20 cellular contexts compared by ENCODE assay signal in the genomic region with DNA sequence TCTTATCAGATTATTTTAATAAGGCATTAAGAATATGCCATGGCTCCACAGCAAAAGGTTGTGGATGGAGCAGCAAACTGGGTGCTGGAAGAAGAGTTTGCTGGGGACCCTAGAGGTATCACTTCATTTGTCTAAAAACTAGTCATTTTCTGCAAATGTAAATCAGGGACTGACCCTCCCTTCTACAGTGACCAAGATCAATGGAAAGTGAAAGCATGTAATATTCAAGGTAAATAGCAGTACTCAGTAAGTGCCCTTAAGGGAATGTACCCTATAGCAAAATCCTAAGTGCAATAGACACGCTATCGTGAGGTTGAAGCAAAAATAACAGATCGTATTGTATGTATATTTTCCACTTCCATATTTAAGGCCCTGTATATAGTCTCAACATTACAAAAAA. TPM values are rescaled to one million over a fixed set of nuclear protein-coding genes. Genes with fewer than 3 reads are reported as not detected.
DNase-seq lines count a peak whose midpoint lies in the region; ATAC-seq and TF ChIP-seq lines count a peak whose summit lies in the region.
"Had no signal": no experiment of that assay in that cellular context is flagged by ENCODE, and none has a peak within 500 bp of the region (broad histone marks: within the 10 kb centered on the region; RNA-seq: fewer than 3 reads in every experiment).

No MANE protein-coding gene starts in this region.

- ATAC-seq in GM18909 (IDR thresholded peaks at IDR 0.05; ENCODE audit: poor library complexity, unreplicated experiment) (peak; percentile 68), GM21717 (IDR thresholded peaks at IDR 0.05; ENCODE audit: unreplicated experiment) (peak; percentile 74), HG03045 (IDR thresholded peaks at IDR 0.05; ENCODE audit: unreplicated experiment) (peak; percentile 65), psoas muscle (peak in 1 of 4 donors; percentile 2)
- ATAC-seq: gastroesophageal sphincter, K562, sciatic nerve had no signal

- H3K9me3 ChIP-seq in psoas muscle = no peaks in the 10 kb centered on the region
- no peaks in the 10 kb centered on the region; the same call in 1 of the 2 replicates for H3K9me3 ChIP-seq in BE2C
- no peaks in the 10 kb centered on the region for H3K9me3 ChIP-seq in CD8-positive, alpha-beta memory T cell (ENCODE audit: low read length)
- H3K9me3 ChIP-seq: gastroesophageal sphincter had no signal

- CTCF ChIA-PET in CD8-positive, alpha-beta memory T cell (lab: Charles Lee) = no interaction called here

- no peaks in the 10 kb centered on the region for H3K36me3 Mint-ChIP-seq in CD8-positive, alpha-beta memory T cell
- H3K36me3 Mint-ChIP-seq: neural progenitor cell had no signal

- no peak overlapping the region for H3K4me3 ChIP-seq in psoas muscle
- no peak overlapping the region for H3K4me3 ChIP-seq in BE2C (ENCODE audit: low read depth, low read length)
- no peak overlapping the region for H3K4me3 ChIP-seq in CD8-positive, alpha-beta memory T cell (ENCODE audit: low read length)
- H3K4me3 ChIP-seq: gastroesophageal sphincter, K562, neural progenitor cell had no signal

- no peaks in the 10 kb centered on the region for H3K36me3 ChIP-seq in psoas muscle (ENCODE audit: insufficient read depth in 1 of 2, low read depth in 1 of 2)
- H3K36me3 ChIP-seq in BE2C = no peaks in the 10 kb centered on the region
- H3K36me3 ChIP-seq in CD8-positive, alpha-beta memory T cell (ENCODE audit: insufficient read depth, low read length) = no peaks in the 10 kb centered on the region
- H3K36me3 ChIP-seq: gastroesophageal sphincter, neural progenitor cell had no signal

- POLR2A ChIA-PET in CD8-positive, alpha-beta memory T cell (lab: Charles Lee) = no interaction called here

- WGBS in psoas muscle, 3 donors = 63 to 83% (median 67%) methylated on average over 3 of the region's 3 CpGs

- no peaks in the 10 kb centered on the region for H3K4me1 Mint-ChIP-seq in CD8-positive, alpha-beta memory T cell
- H3K4me1 Mint-ChIP-seq: neural progenitor cell had no signal

- no peak overlapping the region for H3K27ac Mint-ChIP-seq in CD8-positive, alpha-beta memory T cell
- H3K27ac Mint-ChIP-seq: neural progenitor cell had no signal

- H3K4me1 ChIP-seq in psoas muscle (peaks cover 70% of the 10 kb centered on the region), BE2C (no peaks in the 10 kb centered on the region)
- no peaks in the 10 kb centered on the region for H3K4me1 ChIP-seq in CD8-positive, alpha-beta memory T cell (ENCODE audit: insufficient read depth, low read length)
- H3K4me1 ChIP-seq: gastroesophageal sphincter, neural progenitor cell had no signal

- DNase-seq in psoas muscle = no peak
- no peak for DNase-seq in BE2C
- DNase-seq in COLO668 (lab: John Stamatoyannopoulos, UW; ENCODE audit: unreplicated experiment) = no peak
- DNase-seq in DMS153 treated with DMSO at 0.1 percent for 48 hours (lab: John Stamatoyannopoulos, UW; ENCODE audit: unreplicated experiment) = no peak
- no peak for DNase-seq in CD8-positive, alpha-beta memory T cell
- DNase-seq: activated CD4-positive, alpha-beta T cell treated with anti-CD3 and anti-CD28 coated beads, Interleukin-2, amount 50 U/mL, for 4 hours; DMS79 treated with DMSO at 0.1 percent for 48 hours; mesendoderm; NCI-H1092 treated with DMSO at 0.1 percent for 48 hours; NCI-H345; stimulated activated CD4-positive, alpha-beta T cell treated with anti-CD3 and anti-CD28 coated beads, Interleukin-4, amount 100 ng/mL, for 1 hour had no signal

- H3K4me3 Mint-ChIP-seq in CD8-positive, alpha-beta memory T cell = no peak overlapping the region
- H3K4me3 Mint-ChIP-seq: neural progenitor cell had no signal

- intact Hi-C loops in psoas muscle (cut with DNase I) = no loop called here

- H3K9me3 Mint-ChIP-seq in CD8-positive, alpha-beta memory T cell = peaks cover 0 to 7% (median 3%) of the 10 kb centered on the region in 5 donors
- H3K9me3 Mint-ChIP-seq: neural progenitor cell had no signal

- TF ChIP-seq CTCF in psoas muscle (IDR thresholded peaks at IDR 0.05) = no peak
- TF ChIP-seq CTCF in BE2C (IDR thresholded peaks at IDR 0.05; ENCODE audit: low read depth, low read length) = no peak

- H3K27me3 ChIP-seq in psoas muscle (ENCODE audit: insufficient read depth in 3 of 3, low read length in 2 of 3) (no peaks in the 10 kb centered on the region), BE2C (no peaks in the 10 kb centered on the region)
- no peaks in the 10 kb centered on the region for H3K27me3 ChIP-seq in CD8-positive, alpha-beta memory T cell (ENCODE audit: insufficient read depth, low read length, poor library complexity, severe bottlenecking)
- H3K27me3 ChIP-seq: gastroesophageal sphincter, neural progenitor cell had no signal

- H3K27me3 Mint-ChIP-seq in CD8-positive, alpha-beta memory T cell = no peaks in the 10 kb centered on the region

- H3K27ac ChIP-seq in psoas muscle = peak overlapping the region; percentile 36
- H3K27ac ChIP-seq in CD8-positive, alpha-beta memory T cell (ENCODE audit: low read depth, low read length) = no peak overlapping the region
- H3K27ac ChIP-seq: C4-2B, gastroesophageal sphincter, neural progenitor cell had no signal

RNA-seq across cellular contexts. Expression of a gene that starts 38.7 kb away (rescaled TPM):
- total RNA-seq in psoas muscle = 1,000 to 10,000 TPM in 1 of 4 donors, 100 to 1,000 TPM in 3; 399 to 1,361 (median 722) TPM
- 100 to 1,000 TPM in 2 of 3 donors, 10 to 100 TPM in 1; 79.7 to 388 (median 250) TPM for polyA plus RNA-seq in psoas muscle
- polyA plus RNA-seq in BE2C (2012; ENCODE audit: insufficient read depth, insufficient read length, low read depth) = 0.19 TPM
- total RNA-seq in CD8-positive, alpha-beta memory T cell = not detected
- not detected for polyA plus RNA-seq in CD8-positive, alpha-beta memory T cell
- total RNA-seq: chondrocyte, gastroesophageal sphincter had no signal

Comparison
In these comparisons a context has a peak if more than half of its experiments do, and no peak if none do; other contexts are left out.
1. RNA of a gene that starts 38.7 kb away (total RNA-seq): 399 to 1,361 TPM in psoas muscle; not detected in CD8-positive, alpha-beta memory T cell; every median in the first group is over 100 times any median in the second.